Comparison of ENCODE assay signal across 9 cellular contexts in the genomic region with DNA sequence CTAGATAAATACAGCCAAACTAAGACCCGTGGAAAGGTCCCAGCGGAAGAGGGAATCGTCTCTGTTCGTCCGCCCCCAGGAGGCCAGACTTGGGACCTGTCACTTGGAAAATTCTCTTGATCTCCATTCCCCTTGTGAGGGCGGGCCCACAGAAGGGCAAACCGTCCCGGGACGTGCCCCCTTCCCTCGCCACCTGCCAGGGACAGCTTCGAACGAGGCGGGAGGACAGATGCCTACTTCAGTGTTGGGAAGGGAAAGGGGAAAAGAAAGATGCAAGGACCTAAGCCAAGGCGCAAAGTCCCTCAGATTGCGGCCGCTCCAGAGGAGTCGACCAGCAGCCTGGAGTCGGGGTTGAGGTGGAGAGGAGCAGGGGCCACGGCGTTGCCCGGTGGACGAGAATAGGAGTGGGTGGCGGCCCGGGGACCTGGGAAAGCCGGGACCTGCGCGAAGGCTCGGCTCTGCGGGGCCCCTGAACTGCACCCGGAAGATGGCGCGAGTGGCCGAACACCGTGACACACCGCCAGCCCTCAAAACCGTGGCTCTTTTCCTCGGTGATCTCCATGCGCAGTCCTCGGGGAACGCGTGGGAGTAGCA. TPM values are rescaled to one million over a fixed set of nuclear protein-coding genes. Genes with fewer than 3 reads are reported as not detected.
DNase-seq lines count a peak whose midpoint lies in the region; TF ChIP-seq lines count a peak whose summit lies in the region.
"Had no signal": no experiment of that assay in that cellular context is flagged by ENCODE, and none has a peak within 500 bp of the region (broad histone marks: within the 10 kb centered on the region; RNA-seq: fewer than 3 reads in every experiment).

No MANE protein-coding gene starts in this region.

- WGBS in GM23248 (ENCODE audit: low coverage in 1 of 2, low lambda C conversion rate in 2 of 2, missing lambda C conversion rate in 2 of 2), 2 experiments = 58 to 63% methylated on average over 38 to 41 of the region's 41 CpGs
- 36 to 42% methylated on average over 36 to 41 of the region's 41 CpGs for WGBS in testis, 2 donors

- H3K9me2 ChIP-seq in GM23248 (ENCODE audit: insufficient read depth) = no peaks in the 10 kb centered on the region

- peaks cover 0 to 2% (median 0%) of the 10 kb centered on the region in 5 experiments for H3K9me3 Mint-ChIP-seq in brain

- peaks cover 89% of the 10 kb centered on the region for H3K27me3 Mint-ChIP-seq in brain

- H3K27ac ChIP-seq in GM23248 (no peak overlapping the region), testis (no peak overlapping the region)

- H2AFZ ChIP-seq in GM23248 = no peak overlapping the region

- H3K79me2 ChIP-seq in GM23248 (ENCODE audit: insufficient read depth) = peaks cover 10% of the 10 kb centered on the region; the same call in 1 of the 2 replicates

- H3K27ac Mint-ChIP-seq in brain = peak overlapping the region in 2 of 5 experiments; percentile 21 to 57

- H3K27me3 ChIP-seq in GM23248 (replicated peaks; ENCODE audit: insufficient read depth) (no peaks in the 10 kb centered on the region), testis (no peaks in the 10 kb centered on the region)

- in situ Hi-C loops in GM23248 (cut with MboI) = loop anchor here (10.0 to 25.0 kb wide), 2 partner anchors 929 to 1092 kb away; no protein-coding TSS in a partner anchor

- H3K9ac ChIP-seq in GM23248 = no peak overlapping the region

- DNase-seq in GM23248 (peak; percentile 51), kidney glomerular epithelial cell (lab: John Stamatoyannopoulos, UW) (peak; percentile 20), testis (peak; percentile 54), putamen (ENCODE audit: low spot score) (no peak), DMS 273 (lab: John Stamatoyannopoulos, UW; ENCODE audit: unreplicated experiment) (no peak)
- DNase-seq in activated CD8-positive, alpha-beta memory T cell treated with anti-CD3 and anti-CD28 coated beads for 24 hours = no peak
- DNase-seq: NCI-H2171 had no signal

- TF ChIP-seq POLR2A in testis (IDR thresholded peaks at IDR 0.05) = no peak

- no peaks in the 10 kb centered on the region for H3K36me3 ChIP-seq in GM23248 (ENCODE audit: low read depth)
- H3K36me3 ChIP-seq in testis (ENCODE audit: low read depth, missing control alignments) = no peaks in the 10 kb centered on the region

- peaks cover 14% of the 10 kb centered on the region for H3K4me1 ChIP-seq in GM23248 (ENCODE audit: insufficient read depth)
- H3K4me1 ChIP-seq in testis = no peaks in the 10 kb centered on the region

- peak; percentile 46 to 66 for TF ChIP-seq CTCF in brain (conservative IDR thresholded peaks at IDR 0.05)
- peak in 2 of 3 experiments; percentile 17 to 30 for TF ChIP-seq CTCF in testis (IDR thresholded peaks at IDR 0.05)

- H3K4me1 Mint-ChIP-seq in brain = peaks cover 72% of the 10 kb centered on the region

- intact Hi-C loops in testis (cut with DNase I; ENCODE audit: low total_unique reads) = loop anchor here (5.0 to 10.0 kb wide), 3 partner anchors 52 to 1029 kb away; no protein-coding TSS in a partner anchor

- H3F3A ChIP-seq in GM23248 (ENCODE audit: insufficient read depth) = peaks cover 22% of the 10 kb centered on the region; the same call in 1 of the 2 replicates

- H3K4me3 ChIP-seq in GM23248 = no peak overlapping the region
- H3K4me3 ChIP-seq in testis = peak overlapping the region in 1 of 2 donors; percentile 7
- H3K4me3 ChIP-seq: lung had no signal

- H4K20me1 ChIP-seq in GM23248 (ENCODE audit: insufficient read depth) = no peaks in the 10 kb centered on the region

- H3K9me3 ChIP-seq in GM23248 (ENCODE audit: low read depth) (no peaks in the 10 kb centered on the region), testis (no peaks in the 10 kb centered on the region)

- H3K4me2 ChIP-seq in GM23248 (ENCODE audit: unreplicated experiment) = no peak overlapping the region

- peak overlapping the region; percentile 27 to 91 (median 86) for H3K4me3 Mint-ChIP-seq in brain

- no peaks in the 10 kb centered on the region for H3K36me3 Mint-ChIP-seq in brain

RNA-seq across cellular contexts. Expression of gene EBF1, which starts 4.4 kb away (rescaled TPM):
- total RNA-seq in GM23248 (2014; rRNA removed; shearing (Covaris generic)) = 9.7 and 16.7 TPM in 2 replicates
- polyA plus RNA-seq in GM23248 (2016; fragmentation: Nextera tagmentation; extraction: Ambion mirVana) (27.5 and 32.1 TPM in 2 replicates), brain (ENCODE audit: insufficient read depth, low read depth, low replicate concordance) (9.7 TPM), testis (ENCODE audit: insufficient read depth, low read depth, low replicate concordance) (9.9 TPM)
- total RNA-seq in testis = 10 to 100 TPM; 18.8 to 23.5 TPM

Comparison
In these comparisons a context has a peak if more than half of its experiments do, and no peak if none do; other contexts are left out.
1. DNase-seq: peak in GM23248 (single experiment), kidney glomerular epithelial cell (single experiment) and testis (single experiment); none in activated CD8-positive, alpha-beta memory T cell treated with anti-CD3 and anti-CD28 coated beads for 24 hours (single experiment), putamen (single experiment) and DMS 273 (single experiment).